ENCODE assay signal across 25 cellular contexts in the genomic region with DNA sequence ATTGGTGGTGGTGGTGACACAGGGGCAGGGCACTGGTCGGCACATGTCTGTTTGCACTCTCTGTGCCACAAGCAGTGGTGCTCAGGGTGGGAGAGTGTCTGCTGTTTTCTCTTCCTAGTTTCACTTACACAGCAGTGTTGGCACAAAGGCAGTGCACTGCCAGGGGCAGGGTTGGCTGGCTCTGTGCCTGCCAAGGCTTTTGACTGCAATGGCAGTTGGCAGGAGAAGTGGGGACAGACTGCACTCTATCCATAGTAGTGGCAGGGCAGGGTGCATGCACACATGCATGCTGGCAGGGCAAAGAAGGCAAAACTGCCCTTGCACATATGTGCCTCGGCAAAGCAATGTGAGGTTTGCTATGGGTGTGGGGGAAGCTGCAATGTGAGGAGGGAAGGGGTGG.
"Had no signal": no experiment of that assay in that cellular context is flagged by ENCODE, and none has a peak within 500 bp of the region (broad histone marks: within the 10 kb centered on the region; RNA-seq: fewer than 3 reads in every experiment).

No MANE protein-coding gene starts in this region.

- H3K27me3 Mint-ChIP-seq: activated CD8-positive, alpha-beta memory T cell treated with anti-CD3 and anti-CD28 coated beads, Interleukin-2, amount 10 ng/mL, durations not matched to agents 7 days and 5 days; activated naive CD4-positive, alpha-beta T cell treated with anti-CD3 and anti-CD28 coated beads, Interleukin-2, amount 50 U/mL, for 24 hours; activated T-cell treated with anti-CD3 and anti-CD28 coated beads, Interleukin-2, amount 50 U/mL, for 24 hours; IgD-negative memory B cell had no signal

- H3K9me3 Mint-ChIP-seq: activated naive CD4-positive, alpha-beta T cell treated with anti-CD3 and anti-CD28 coated beads, Interleukin-2, amount 50 U/mL, for 24 hours; activated T-helper 1 cell treated with anti-CD3 and anti-CD28 coated beads, Interleukin-12 subunit alpha, Interleukin-12 subunit beta, Interleukin-2, Interleukin-4 antibody, amounts not matched to agents 30 ng/mL and 10 ng/mL and 1 ng/mL, durations not matched to agents 14 hours and 24 hours and 36 hours had no signal

- H3K27ac ChIP-seq: brain microvascular endothelial cell, cardiac muscle cell, PC-9 had no signal

- H3K36me3 ChIP-seq: brain microvascular endothelial cell, cardiac muscle cell had no signal

- DNase-seq: activated CD4-positive, alpha-beta T cell treated with anti-CD3 and anti-CD28 coated beads for 48 hours; activated CD4-positive, alpha-beta T cell treated with anti-CD3 and anti-CD28 coated beads, Interleukin-2, amount 50 U/mL, for 48 hours; activated CD4-positive, CD25-positive, alpha-beta regulatory T cell treated with anti-CD3 and anti-CD28 coated beads, Interleukin-2, amount 50 U/mL, for 72 hours; activated CD8-positive, alpha-beta memory T cell treated with anti-CD3 and anti-CD28 coated beads, Interleukin-2, amount 10 ng/mL, durations not matched to agents 7 days and 5 days; activated effector memory CD4-positive, alpha-beta T cell treated with Interleukin-2 at 50 U/mL for 16 hours; activated naive CD4-positive, alpha-beta T cell; activated T-cell treated with anti-CD3 and anti-CD28 coated beads, Interleukin-2, amount 50 U/mL, for 24 hours; brain microvascular endothelial cell; cerebellar nuclear complex; KG1; NCI-H1048; NCI-H187; NCI-H2171; NCI-H2227 treated with DMSO at 0.1 percent for 48 hours; NCI-H526; NCI-H774; PC-9; SHP77 treated with DMSO at 0.1 percent for 48 hours; T-helper 17 cell; T-helper 9 cell had no signal

- H3K27me3 ChIP-seq: brain microvascular endothelial cell, cardiac muscle cell had no signal

- ATAC-seq: activated CD8-positive, alpha-beta memory T cell treated with anti-CD3 and anti-CD28 coated beads, Interleukin-2, amount 10 ng/mL, durations not matched to agents 7 days and 5 days; T-helper 17 cell had no signal

- H3K36me3 Mint-ChIP-seq: activated CD8-positive, alpha-beta memory T cell treated with anti-CD3 and anti-CD28 coated beads, Interleukin-2, amount 10 ng/mL, durations not matched to agents 7 days and 5 days; activated naive CD4-positive, alpha-beta T cell treated with anti-CD3 and anti-CD28 coated beads, Interleukin-2, amount 50 U/mL, for 24 hours; WTC11 had no signal

- H3K4me3 ChIP-seq: cardiac muscle cell, PC-9 had no signal

- H3K27ac Mint-ChIP-seq: activated CD8-positive, alpha-beta memory T cell treated with anti-CD3 and anti-CD28 coated beads, Interleukin-2, amount 10 ng/mL, durations not matched to agents 7 days and 5 days; activated naive CD4-positive, alpha-beta T cell treated with anti-CD3 and anti-CD28 coated beads, Interleukin-2, amount 50 U/mL, for 24 hours; activated T-cell treated with anti-CD3 and anti-CD28 coated beads, Interleukin-2, amount 50 U/mL, for 24 hours; activated T-helper 1 cell treated with anti-CD3 and anti-CD28 coated beads, Interleukin-12 subunit alpha, Interleukin-12 subunit beta, Interleukin-2, Interleukin-4 antibody, amounts not matched to agents 30 ng/mL and 10 ng/mL and 1 ng/mL, durations not matched to agents 14 hours and 24 hours and 36 hours; IgD-negative memory B cell; T-helper 17 cell; WTC11 had no signal

- H3K4me1 Mint-ChIP-seq: activated CD8-positive, alpha-beta memory T cell treated with anti-CD3 and anti-CD28 coated beads, Interleukin-2, amount 10 ng/mL, durations not matched to agents 7 days and 5 days; activated naive CD4-positive, alpha-beta T cell treated with anti-CD3 and anti-CD28 coated beads, Interleukin-2, amount 50 U/mL, for 24 hours; IgD-negative memory B cell; T-helper 17 cell had no signal

- H3K4me3 Mint-ChIP-seq: activated CD8-positive, alpha-beta memory T cell treated with anti-CD3 and anti-CD28 coated beads, Interleukin-2, amount 10 ng/mL, durations not matched to agents 7 days and 5 days; activated naive CD4-positive, alpha-beta T cell treated with anti-CD3 and anti-CD28 coated beads, Interleukin-2, amount 50 U/mL, for 24 hours; activated T-cell treated with anti-CD3 and anti-CD28 coated beads, Interleukin-2, amount 50 U/mL, for 24 hours; activated T-helper 1 cell treated with anti-CD3 and anti-CD28 coated beads, Interleukin-12 subunit alpha, Interleukin-12 subunit beta, Interleukin-2, Interleukin-4 antibody, amounts not matched to agents 30 ng/mL and 10 ng/mL and 1 ng/mL, durations not matched to agents 14 hours and 24 hours and 36 hours; IgD-negative memory B cell; T-helper 17 cell; WTC11 had no signal
